Comparison of ENCODE assay signal across 16 cellular contexts in the genomic region with DNA sequence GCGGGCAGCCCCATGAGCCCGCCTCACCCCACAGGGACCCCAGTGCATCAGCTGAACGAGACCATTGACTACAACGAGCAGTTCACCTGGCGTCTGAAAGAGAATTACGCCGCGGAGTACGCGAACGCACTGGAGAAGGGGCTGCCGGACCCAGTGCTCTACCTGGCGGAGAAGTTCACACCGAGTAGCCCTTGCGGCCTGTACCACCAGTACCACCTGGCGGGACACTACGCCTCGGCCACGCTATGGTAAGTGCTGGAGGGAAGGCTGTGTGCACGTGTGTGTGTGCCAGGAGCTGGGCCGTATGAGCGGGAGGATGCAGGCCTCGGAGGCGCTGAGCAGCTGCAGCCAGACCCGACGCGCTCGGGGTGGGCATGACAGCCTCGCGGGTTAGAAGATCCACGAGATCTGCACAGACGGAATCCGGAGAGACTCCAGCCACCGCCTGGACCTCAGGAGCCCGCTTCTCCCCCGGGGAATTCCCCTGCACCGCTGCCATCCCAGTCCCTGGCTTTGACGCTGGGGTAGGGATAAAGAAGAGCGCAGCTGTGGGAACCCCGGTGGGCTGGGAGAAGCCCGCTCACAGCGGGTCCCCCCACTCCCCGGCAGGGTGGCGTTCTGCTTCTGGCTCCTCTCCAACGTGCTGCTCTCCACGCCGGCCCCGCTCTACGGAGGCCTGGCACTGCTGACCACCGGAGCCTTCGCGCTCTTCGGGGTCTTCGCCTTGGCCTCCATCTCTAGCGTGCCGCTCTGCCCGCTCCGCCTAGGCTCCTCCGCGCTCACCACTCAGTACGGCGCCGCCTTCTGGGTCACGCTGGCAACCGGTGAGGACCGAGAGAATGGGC. TPM values are rescaled to one million over a fixed set of nuclear protein-coding genes. Genes with fewer than 3 reads are reported as not detected.
DNase-seq lines count a peak whose midpoint lies in the region; ATAC-seq lines count a peak whose summit lies in the region.
"Had no signal": no experiment of that assay in that cellular context is flagged by ENCODE, and none has a peak within 500 bp of the region (broad histone marks: within the 10 kb centered on the region; RNA-seq: fewer than 3 reads in every experiment).

No MANE protein-coding gene starts in this region.

- H3K27me3 Mint-ChIP-seq in T-cell = peaks cover 72 to 84% of the 10 kb centered on the region in 2 donors

- H3K36me3 Mint-ChIP-seq in T-cell = no peaks in the 10 kb centered on the region
- H3K36me3 Mint-ChIP-seq: activated CD4-positive, alpha-beta memory T cell treated with anti-CD3 and anti-CD28 coated beads for 36 hours had no signal

- no peak overlapping the region for H3K27ac Mint-ChIP-seq in T-cell
- H3K27ac Mint-ChIP-seq: activated CD4-positive, alpha-beta memory T cell treated with anti-CD3 and anti-CD28 coated beads for 36 hours; HFFc6; T-helper 2 cell treated with Interferon-gamma antibody and Interleukin-4, amounts not matched to agents 5 μg/mL and 100 μg/mL, for 36 hours had no signal

- CTCF ChIA-PET in T-cell (lab: Charles Lee) = no interaction called here

- H3K4me1 Mint-ChIP-seq in T-cell = peaks cover 49 to 57% (median 51%) of the 10 kb centered on the region in 3 donors

- no peaks in the 10 kb centered on the region for H3K9me3 Mint-ChIP-seq in T-cell
- H3K9me3 Mint-ChIP-seq: activated CD4-positive, alpha-beta memory T cell treated with anti-CD3 and anti-CD28 coated beads for 36 hours; HFFc6; T-helper 2 cell treated with Interferon-gamma antibody and Interleukin-4, amounts not matched to agents 5 μg/mL and 100 μg/mL, for 36 hours had no signal

- H3K27me3 ChIP-seq in iPS-15b (ENCODE audit: control insufficient read depth, insufficient read depth, low read length) = peaks cover 97% of the 10 kb centered on the region

- in situ Hi-C loops in ACHN (cut with HindIII; ENCODE audit: low pct_ligation_motif_present, low pct_unique_long_range_greater_than_20kb, low sequenced_read_pairs) = no loop called here

- no peaks in the 10 kb centered on the region for H3K36me3 ChIP-seq in iPS-15b (ENCODE audit: control insufficient read depth, insufficient read depth, low read length)
- H3K36me3 ChIP-seq: Peyer's patch had no signal

- peak; percentile 28 for DNase-seq in DMS53 (lab: John Stamatoyannopoulos, UW)
- DNase-seq in DMS53 treated with DMSO at 0.1 percent for 48 hours (lab: John Stamatoyannopoulos, UW; ENCODE audit: unreplicated experiment) = no peak
- no peak for DNase-seq in T-cell
- DNase-seq in retina = peak; percentile 74
- DNase-seq in NCI-H345 (lab: John Stamatoyannopoulos, UW) = no peak
- no peak for DNase-seq in ACHN
- DNase-seq in NCI-H1694 (lab: John Stamatoyannopoulos, UW) = no peak
- DNase-seq: activated CD4-positive, alpha-beta memory T cell treated with anti-CD3 and anti-CD28 coated beads for 36 hours; activated naive CD4-positive, alpha-beta T cell treated with Interleukin-2 at 50 U/mL for 16 hours; Calu3; HFFc6; NCI-H510A had no signal

- H3K9ac ChIP-seq in iPS-15b (ENCODE audit: low read depth, low read length) = no peak overlapping the region

- no peak for ATAC-seq in T-cell (replicated peaks in 1 of 4)

- H3K9me3 ChIP-seq in iPS-15b (ENCODE audit: control insufficient read depth, insufficient read depth, low read length) = no peaks in the 10 kb centered on the region
- H3K9me3 ChIP-seq: Peyer's patch had no signal

- peak overlapping the region; percentile 48 for H3K4me3 ChIP-seq in iPS-15b (ENCODE audit: low read depth, low read length)

- H3K4me3 Mint-ChIP-seq in T-cell = peak overlapping the region; percentile 63 to 72 (median 71)
- H3K4me3 Mint-ChIP-seq: activated CD4-positive, alpha-beta memory T cell treated with anti-CD3 and anti-CD28 coated beads for 36 hours; HFFc6; T-helper 2 cell treated with Interferon-gamma antibody and Interleukin-4, amounts not matched to agents 5 μg/mL and 100 μg/mL, for 36 hours had no signal

- POLR2A ChIA-PET in T-cell (lab: Charles Lee) = no interaction called here

- no peaks in the 10 kb centered on the region for H3K4me1 ChIP-seq in iPS-15b (ENCODE audit: control insufficient read depth, insufficient read depth, low read length)

RNA-seq across cellular contexts. Expression of gene DUOXA2, which starts 2.6 kb away (rescaled TPM):
- total RNA-seq in T-cell = not detected
- total RNA-seq: activated CD4-positive, alpha-beta memory T cell treated with anti-CD3 and anti-CD28 coated beads for 36 hours; Calu3; HFFc6; HT1080 had no signal

RNA-seq across cellular contexts. Expression of gene DUOX2, which starts 2.7 kb away (rescaled TPM):
- total RNA-seq in T-cell = under 1 TPM in 3 of 5 donors, not detected in 2; 0.10 to 0.16 (median 0.12) TPM
- total RNA-seq: HFFc6 had no signal

RNA-seq across cellular contexts. Expression of gene DUOXA1, which starts 13.0 kb away (rescaled TPM):
- 1 to 10 TPM in 2 of 5 donors, under 1 TPM in 3; 0.40 to 1.6 (median 0.91) TPM for total RNA-seq in T-cell
- total RNA-seq: Calu3 had no signal

RNA-seq across cellular contexts. Expression of gene DUOX1, which starts 13.1 kb away (rescaled TPM):
- total RNA-seq in T-cell = under 1 TPM in 4 of 5 donors, not detected in 1; 0.21 to 0.67 (median 0.34) TPM
- total RNA-seq: HT1080 had no signal

Comparison
In these comparisons a context has a peak if more than half of its experiments do, and no peak if none do; other contexts are left out.
1. DNase-seq: peak in DMS53 (single experiment) and retina (single experiment); none in DMS53 treated with DMSO at 0.1 percent for 48 hours (single experiment), T-cell (0 of 34), NCI-H345 (single experiment), ACHN (single experiment) and NCI-H1694 (single experiment).